ENCODE assay signal across 1 cellular context in the genomic region with DNA sequence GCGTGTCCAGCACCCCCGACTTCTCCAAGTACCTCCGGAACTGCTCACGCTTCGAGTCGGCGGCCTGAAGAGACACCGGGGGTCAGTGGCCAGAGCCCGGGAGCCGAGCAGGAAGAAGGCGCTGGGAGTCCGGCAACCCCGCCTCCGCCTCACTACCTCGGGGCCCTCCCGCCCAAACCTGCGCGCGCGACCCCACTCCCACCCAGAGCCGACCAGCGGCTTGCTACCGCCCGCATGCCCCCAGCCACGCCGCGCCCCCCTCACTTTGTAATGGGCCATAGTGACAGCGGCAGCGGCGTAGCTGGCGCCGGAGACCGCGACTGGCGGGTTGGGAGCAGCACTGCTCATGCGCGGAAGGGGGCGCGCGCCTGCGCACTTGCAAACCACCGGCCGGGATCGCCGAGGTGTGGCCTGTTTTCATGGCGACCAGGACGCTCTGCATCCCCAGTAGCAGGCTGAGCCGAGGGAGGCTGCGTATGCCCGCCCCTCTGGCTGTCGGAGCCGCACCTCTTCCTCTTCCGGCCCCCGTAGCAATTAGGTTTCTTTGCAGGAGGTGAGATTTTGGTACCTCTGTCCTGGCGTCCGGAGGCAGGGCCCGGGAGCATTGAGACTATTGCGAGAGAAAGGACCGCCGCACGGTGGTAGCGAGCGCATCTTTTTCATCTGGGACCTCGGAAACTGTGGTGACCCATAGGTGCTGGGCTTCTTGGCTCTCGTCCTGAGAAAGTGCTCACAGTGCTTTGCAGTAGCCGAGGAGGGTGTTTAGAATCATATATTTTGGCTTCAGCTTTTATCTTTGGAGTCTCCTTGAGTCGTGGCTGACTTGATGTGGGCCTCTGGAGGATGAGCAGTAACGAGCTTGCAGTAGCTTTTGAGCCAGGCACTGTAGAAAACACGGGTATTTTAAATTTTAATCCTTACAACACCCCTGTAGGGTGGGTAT.
TF ChIP-seq lines count a peak whose summit lies in the region.

A gene with protein sequence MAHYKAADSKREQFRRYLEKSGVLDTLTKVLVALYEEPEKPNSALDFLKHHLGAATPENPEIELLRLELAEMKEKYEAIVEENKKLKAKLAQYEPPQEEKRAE (minus strand): TSS at position 322 of the 943 bp plus-strand sequence. CDS start 43 bp downstream, at position 279.

TF ChIP-seq in GM12878, 131 proteins besides CTCF, POLR2A, EP300 and RAD21 (continued from another document and continues in another):
- TF ChIP-seq, protein P1, sequence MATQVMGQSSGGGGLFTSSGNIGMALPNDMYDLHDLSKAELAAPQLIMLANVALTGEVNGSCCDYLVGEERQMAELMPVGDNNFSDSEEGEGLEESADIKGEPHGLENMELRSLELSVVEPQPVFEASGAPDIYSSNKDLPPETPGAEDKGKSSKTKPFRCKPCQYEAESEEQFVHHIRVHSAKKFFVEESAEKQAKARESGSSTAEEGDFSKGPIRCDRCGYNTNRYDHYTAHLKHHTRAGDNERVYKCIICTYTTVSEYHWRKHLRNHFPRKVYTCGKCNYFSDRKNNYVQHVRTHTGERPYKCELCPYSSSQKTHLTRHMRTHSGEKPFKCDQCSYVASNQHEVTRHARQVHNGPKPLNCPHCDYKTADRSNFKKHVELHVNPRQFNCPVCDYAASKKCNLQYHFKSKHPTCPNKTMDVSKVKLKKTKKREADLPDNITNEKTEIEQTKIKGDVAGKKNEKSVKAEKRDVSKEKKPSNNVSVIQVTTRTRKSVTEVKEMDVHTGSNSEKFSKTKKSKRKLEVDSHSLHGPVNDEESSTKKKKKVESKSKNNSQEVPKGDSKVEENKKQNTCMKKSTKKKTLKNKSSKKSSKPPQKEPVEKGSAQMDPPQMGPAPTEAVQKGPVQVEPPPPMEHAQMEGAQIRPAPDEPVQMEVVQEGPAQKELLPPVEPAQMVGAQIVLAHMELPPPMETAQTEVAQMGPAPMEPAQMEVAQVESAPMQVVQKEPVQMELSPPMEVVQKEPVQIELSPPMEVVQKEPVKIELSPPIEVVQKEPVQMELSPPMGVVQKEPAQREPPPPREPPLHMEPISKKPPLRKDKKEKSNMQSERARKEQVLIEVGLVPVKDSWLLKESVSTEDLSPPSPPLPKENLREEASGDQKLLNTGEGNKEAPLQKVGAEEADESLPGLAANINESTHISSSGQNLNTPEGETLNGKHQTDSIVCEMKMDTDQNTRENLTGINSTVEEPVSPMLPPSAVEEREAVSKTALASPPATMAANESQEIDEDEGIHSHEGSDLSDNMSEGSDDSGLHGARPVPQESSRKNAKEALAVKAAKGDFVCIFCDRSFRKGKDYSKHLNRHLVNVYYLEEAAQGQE (IDR thresholded peaks at IDR 0.05; ENCODE audit: low read depth, low read length) = no peak
- TF ChIP-seq MTA3 (IDR thresholded peaks at IDR 0.05; ENCODE audit: borderline replicate concordance, low read length) (no peak), JUND (IDR thresholded peaks at IDR 0.05; ENCODE audit: low read depth, low read length) (no peak), FOXK2 (IDR thresholded peaks at IDR 0.05) (no peak), ZBED1 (IDR thresholded peaks at IDR 0.05; ENCODE audit: borderline replicate concordance) (0 out of 2 replicates have a peak, but pooled peaks have one; percentile 50), SIN3A (IDR thresholded peaks at IDR 0.05; ENCODE audit: low read depth, low read length) (peak; percentile 94), HCFC1 (IDR thresholded peaks at IDR 0.05; ENCODE audit: low read length) (peak; percentile 66; the same call in 1 of the 2 replicates), TAF1 (IDR thresholded peaks at IDR 0.05; ENCODE audit: borderline replicate concordance, low read depth, low read length) (peak; percentile 58; the same call in 1 of the 2 replicates), STAT3 (IDR thresholded peaks at IDR 0.05; ENCODE audit: low read depth, low read length) (no peak), PAX5 (IDR thresholded peaks at IDR 0.05; ENCODE audit: borderline replicate concordance, low read depth, low read length) (peak; percentile 78; the same call in 1 of the 2 replicates), MTA2 (IDR thresholded peaks at IDR 0.05; ENCODE audit: low read depth) (no peak), KAT2A (conservative IDR thresholded peaks at IDR 0.05; ENCODE audit: control insufficient read depth, low read depth, low read length) (no peak), SMAD5 (IDR thresholded peaks at IDR 0.05; ENCODE audit: low read depth) (peak; percentile 82; the same call in 1 of the 2 replicates), ZNF24 (IDR thresholded peaks at IDR 0.05) (no peak), SREBF1 (IDR thresholded peaks at IDR 0.05; ENCODE audit: low read length) (no peak), HDAC6 (IDR thresholded peaks at IDR 0.05; ENCODE audit: unreplicated experiment) (no peak), HDGF (IDR thresholded peaks at IDR 0.05) (no peak), ETV6 (conservative IDR thresholded peaks at IDR 0.05 in 1 of 2, IDR thresholded peaks at IDR 0.05 in 1 of 2; ENCODE audit: borderline replicate concordance in 1 of 2, low read depth in 1 of 2) (no peak), NR2C2 (IDR thresholded peaks at IDR 0.05; ENCODE audit: borderline replicate concordance, control insufficient read depth, insufficient read length, low read depth) (no peak), BACH1 (IDR thresholded peaks at IDR 0.05; ENCODE audit: borderline replicate concordance) (no peak; the same call in none of the 2 replicates), YY1 (IDR thresholded peaks at IDR 0.05; ENCODE audit: low read depth, low read length) (peak; percentile 49), IKZF2 (IDR thresholded peaks at IDR 0.05) (no peak), ZNF274 (IDR thresholded peaks at IDR 0.05; ENCODE audit: insufficient read depth, insufficient read length) (no peak), NFYA (IDR thresholded peaks at IDR 0.05; ENCODE audit: borderline replicate concordance, low read depth, low read length) (no peak), RCOR1 (conservative IDR thresholded peaks at IDR 0.05; ENCODE audit: low read depth, low read length) (no peak)
- TF ChIP-seq, protein P2, sequence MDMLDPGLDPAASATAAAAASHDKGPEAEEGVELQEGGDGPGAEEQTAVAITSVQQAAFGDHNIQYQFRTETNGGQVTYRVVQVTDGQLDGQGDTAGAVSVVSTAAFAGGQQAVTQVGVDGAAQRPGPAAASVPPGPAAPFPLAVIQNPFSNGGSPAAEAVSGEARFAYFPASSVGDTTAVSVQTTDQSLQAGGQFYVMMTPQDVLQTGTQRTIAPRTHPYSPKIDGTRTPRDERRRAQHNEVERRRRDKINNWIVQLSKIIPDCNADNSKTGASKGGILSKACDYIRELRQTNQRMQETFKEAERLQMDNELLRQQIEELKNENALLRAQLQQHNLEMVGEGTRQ (IDR thresholded peaks at IDR 0.05; ENCODE audit: borderline replicate concordance, low read depth, low read length) = no peak
- TF ChIP-seq, protein P3, sequence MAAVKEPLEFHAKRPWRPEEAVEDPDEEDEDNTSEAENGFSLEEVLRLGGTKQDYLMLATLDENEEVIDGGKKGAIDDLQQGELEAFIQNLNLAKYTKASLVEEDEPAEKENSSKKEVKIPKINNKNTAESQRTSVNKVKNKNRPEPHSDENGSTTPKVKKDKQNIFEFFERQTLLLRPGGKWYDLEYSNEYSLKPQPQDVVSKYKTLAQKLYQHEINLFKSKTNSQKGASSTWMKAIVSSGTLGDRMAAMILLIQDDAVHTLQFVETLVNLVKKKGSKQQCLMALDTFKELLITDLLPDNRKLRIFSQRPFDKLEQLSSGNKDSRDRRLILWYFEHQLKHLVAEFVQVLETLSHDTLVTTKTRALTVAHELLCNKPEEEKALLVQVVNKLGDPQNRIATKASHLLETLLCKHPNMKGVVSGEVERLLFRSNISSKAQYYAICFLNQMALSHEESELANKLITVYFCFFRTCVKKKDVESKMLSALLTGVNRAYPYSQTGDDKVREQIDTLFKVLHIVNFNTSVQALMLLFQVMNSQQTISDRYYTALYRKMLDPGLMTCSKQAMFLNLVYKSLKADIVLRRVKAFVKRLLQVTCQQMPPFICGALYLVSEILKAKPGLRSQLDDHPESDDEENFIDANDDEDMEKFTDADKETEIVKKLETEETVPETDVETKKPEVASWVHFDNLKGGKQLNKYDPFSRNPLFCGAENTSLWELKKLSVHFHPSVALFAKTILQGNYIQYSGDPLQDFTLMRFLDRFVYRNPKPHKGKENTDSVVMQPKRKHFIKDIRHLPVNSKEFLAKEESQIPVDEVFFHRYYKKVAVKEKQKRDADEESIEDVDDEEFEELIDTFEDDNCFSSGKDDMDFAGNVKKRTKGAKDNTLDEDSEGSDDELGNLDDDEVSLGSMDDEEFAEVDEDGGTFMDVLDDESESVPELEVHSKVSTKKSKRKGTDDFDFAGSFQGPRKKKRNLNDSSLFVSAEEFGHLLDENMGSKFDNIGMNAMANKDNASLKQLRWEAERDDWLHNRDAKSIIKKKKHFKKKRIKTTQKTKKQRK (IDR thresholded peaks at IDR 0.05; ENCODE audit: low read depth, low read length) = no peak
- TF ChIP-seq, protein P4, sequence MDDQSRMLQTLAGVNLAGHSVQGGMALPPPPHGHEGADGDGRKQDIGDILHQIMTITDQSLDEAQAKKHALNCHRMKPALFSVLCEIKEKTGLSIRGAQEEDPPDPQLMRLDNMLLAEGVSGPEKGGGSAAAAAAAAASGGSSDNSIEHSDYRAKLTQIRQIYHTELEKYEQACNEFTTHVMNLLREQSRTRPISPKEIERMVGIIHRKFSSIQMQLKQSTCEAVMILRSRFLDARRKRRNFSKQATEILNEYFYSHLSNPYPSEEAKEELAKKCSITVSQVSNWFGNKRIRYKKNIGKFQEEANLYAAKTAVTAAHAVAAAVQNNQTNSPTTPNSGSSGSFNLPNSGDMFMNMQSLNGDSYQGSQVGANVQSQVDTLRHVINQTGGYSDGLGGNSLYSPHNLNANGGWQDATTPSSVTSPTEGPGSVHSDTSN (IDR thresholded peaks at IDR 0.05; ENCODE audit: insufficient replicate concordance, low read depth, low read length) = no peak
- TF ChIP-seq, protein P5, sequence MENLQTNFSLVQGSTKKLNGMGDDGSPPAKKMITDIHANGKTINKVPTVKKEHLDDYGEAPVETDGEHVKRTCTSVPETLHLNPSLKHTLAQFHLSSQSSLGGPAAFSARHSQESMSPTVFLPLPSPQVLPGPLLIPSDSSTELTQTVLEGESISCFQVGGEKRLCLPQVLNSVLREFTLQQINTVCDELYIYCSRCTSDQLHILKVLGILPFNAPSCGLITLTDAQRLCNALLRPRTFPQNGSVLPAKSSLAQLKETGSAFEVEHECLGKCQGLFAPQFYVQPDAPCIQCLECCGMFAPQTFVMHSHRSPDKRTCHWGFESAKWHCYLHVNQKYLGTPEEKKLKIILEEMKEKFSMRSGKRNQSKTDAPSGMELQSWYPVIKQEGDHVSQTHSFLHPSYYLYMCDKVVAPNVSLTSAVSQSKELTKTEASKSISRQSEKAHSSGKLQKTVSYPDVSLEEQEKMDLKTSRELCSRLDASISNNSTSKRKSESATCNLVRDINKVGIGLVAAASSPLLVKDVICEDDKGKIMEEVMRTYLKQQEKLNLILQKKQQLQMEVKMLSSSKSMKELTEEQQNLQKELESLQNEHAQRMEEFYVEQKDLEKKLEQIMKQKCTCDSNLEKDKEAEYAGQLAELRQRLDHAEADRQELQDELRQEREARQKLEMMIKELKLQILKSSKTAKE (IDR thresholded peaks at IDR 0.05; ENCODE audit: low read depth, poor library complexity, severe bottlenecking) = no peak
- TF ChIP-seq, protein P6, sequence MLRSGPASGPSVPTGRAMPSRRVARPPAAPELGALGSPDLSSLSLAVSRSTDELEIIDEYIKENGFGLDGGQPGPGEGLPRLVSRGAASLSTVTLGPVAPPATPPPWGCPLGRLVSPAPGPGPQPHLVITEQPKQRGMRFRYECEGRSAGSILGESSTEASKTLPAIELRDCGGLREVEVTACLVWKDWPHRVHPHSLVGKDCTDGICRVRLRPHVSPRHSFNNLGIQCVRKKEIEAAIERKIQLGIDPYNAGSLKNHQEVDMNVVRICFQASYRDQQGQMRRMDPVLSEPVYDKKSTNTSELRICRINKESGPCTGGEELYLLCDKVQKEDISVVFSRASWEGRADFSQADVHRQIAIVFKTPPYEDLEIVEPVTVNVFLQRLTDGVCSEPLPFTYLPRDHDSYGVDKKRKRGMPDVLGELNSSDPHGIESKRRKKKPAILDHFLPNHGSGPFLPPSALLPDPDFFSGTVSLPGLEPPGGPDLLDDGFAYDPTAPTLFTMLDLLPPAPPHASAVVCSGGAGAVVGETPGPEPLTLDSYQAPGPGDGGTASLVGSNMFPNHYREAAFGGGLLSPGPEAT (IDR thresholded peaks at IDR 0.05; ENCODE audit: low read depth) = no peak; the same call in 1 of the 2 replicates
- TF ChIP-seq, protein P7, sequence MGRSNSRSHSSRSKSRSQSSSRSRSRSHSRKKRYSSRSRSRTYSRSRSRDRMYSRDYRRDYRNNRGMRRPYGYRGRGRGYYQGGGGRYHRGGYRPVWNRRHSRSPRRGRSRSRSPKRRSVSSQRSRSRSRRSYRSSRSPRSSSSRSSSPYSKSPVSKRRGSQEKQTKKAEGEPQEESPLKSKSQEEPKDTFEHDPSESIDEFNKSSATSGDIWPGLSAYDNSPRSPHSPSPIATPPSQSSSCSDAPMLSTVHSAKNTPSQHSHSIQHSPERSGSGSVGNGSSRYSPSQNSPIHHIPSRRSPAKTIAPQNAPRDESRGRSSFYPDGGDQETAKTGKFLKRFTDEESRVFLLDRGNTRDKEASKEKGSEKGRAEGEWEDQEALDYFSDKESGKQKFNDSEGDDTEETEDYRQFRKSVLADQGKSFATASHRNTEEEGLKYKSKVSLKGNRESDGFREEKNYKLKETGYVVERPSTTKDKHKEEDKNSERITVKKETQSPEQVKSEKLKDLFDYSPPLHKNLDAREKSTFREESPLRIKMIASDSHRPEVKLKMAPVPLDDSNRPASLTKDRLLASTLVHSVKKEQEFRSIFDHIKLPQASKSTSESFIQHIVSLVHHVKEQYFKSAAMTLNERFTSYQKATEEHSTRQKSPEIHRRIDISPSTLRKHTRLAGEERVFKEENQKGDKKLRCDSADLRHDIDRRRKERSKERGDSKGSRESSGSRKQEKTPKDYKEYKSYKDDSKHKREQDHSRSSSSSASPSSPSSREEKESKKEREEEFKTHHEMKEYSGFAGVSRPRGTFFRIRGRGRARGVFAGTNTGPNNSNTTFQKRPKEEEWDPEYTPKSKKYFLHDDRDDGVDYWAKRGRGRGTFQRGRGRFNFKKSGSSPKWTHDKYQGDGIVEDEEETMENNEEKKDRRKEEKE (IDR thresholded peaks at IDR 0.05) = no peak
- TF ChIP-seq, protein P8, sequence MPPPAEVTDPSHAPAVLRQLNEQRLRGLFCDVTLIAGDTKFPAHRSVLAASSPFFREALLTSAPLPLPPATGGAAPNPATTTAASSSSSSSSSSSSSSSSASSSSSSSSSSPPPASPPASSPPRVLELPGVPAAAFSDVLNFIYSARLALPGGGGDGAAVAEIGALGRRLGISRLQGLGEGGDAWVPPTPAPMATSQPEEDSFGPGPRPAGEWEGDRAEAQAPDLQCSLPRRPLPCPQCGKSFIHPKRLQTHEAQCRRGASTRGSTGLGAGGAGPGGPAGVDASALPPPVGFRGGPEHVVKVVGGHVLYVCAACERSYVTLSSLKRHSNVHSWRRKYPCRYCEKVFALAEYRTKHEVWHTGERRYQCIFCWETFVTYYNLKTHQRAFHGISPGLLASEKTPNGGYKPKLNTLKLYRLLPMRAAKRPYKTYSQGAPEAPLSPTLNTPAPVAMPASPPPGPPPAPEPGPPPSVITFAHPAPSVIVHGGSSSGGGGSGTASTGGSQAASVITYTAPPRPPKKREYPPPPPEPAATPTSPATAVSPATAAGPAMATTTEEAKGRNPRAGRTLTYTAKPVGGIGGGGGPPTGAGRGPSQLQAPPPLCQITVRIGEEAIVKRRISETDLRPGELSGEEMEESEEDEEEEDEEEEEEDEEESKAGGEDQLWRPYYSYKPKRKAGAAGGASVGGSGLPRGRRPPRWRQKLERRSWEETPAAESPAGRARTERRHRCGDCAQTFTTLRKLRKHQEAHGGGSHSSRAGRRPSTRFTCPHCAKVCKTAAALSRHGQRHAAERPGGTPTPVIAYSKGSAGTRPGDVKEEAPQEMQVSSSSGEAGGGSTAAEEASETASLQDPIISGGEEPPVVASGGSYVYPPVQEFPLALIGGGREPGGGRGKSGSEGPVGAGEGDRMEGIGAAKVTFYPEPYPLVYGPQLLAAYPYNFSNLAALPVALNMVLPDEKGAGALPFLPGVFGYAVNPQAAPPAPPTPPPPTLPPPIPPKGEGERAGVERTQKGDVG (CRISPR knock-in tag; IDR thresholded peaks at IDR 0.05) = no peak
